15 cellular contexts compared by ENCODE assay signal in genomic region chr4:98605216-98605615, GRCh38. TPM values are rescaled to one million over a fixed set of nuclear protein-coding genes. Genes with fewer than 3 reads are reported as not detected.
DNase-seq lines count a peak whose midpoint lies in the region; ATAC-seq and TF ChIP-seq lines count a peak whose summit lies in the region.
"Had no signal": no experiment of that assay in that cellular context is flagged by ENCODE, and none has a peak within 500 bp of the region (broad histone marks: within the 10 kb centered on the region; RNA-seq: fewer than 3 reads in every experiment).

No MANE protein-coding gene starts in this region.

- H3K9me3 ChIP-seq in PC-3 (ENCODE audit: low read length) (no peaks in the 10 kb centered on the region), Peyer's patch (no peaks in the 10 kb centered on the region)
- H3K9me3 ChIP-seq: SK-N-SH had no signal

- H3F3A ChIP-seq in PC-3 (ENCODE audit: low read length, unreplicated experiment), result no peaks in the 10 kb centered on the region

- no peaks in the 10 kb centered on the region for H4K20me1 ChIP-seq in PC-3 (ENCODE audit: low read length)

- TF ChIP-seq POLR2A in Peyer's patch (IDR thresholded peaks at IDR 0.05), result no peak

- H3K4me1 ChIP-seq in PC-3 (ENCODE audit: insufficient read depth, low read length), result peaks cover 4% of the 10 kb centered on the region; the same call in 1 of the 2 replicates
- no peaks in the 10 kb centered on the region for H3K4me1 ChIP-seq in Peyer's patch

- H3K4me3 ChIP-seq in PC-3 (ENCODE audit: low read length) (no peak overlapping the region), fibroblast of mammary gland (ENCODE audit: control insufficient read depth, low read depth, low read length) (no peak overlapping the region), retinal pigment epithelial cell (ENCODE audit: low read length) (no peak overlapping the region), Peyer's patch (no peak overlapping the region)

- CTCF ChIA-PET in PC-3 (lab: Charles Lee), result no interaction called here

- DNase-seq in Caki2 (ENCODE audit: low read depth) (peak; percentile 65), PC-3 (peak; percentile 11), fibroblast of mammary gland (ENCODE audit: low read depth) (peak; percentile 35), retinal pigment epithelial cell (ENCODE audit: low read depth) (peak; percentile 92), Peyer's patch (no peak)
- no peak for DNase-seq in activated CD4-positive, CD25-positive, alpha-beta regulatory T cell (lab: John Stamatoyannopoulos, UW)
- DNase-seq in stimulated activated CD4-positive, alpha-beta T cell treated with anti-CD3 and anti-CD28 coated beads, Interleukin-4, amount 100 ng/mL, for 4 hours, result no peak
- DNase-seq: CD4-positive, alpha-beta memory T cell; NCI-H1694; NCI-H69; NK-92 treated with Interleukin-12 subunit alpha and Interleukin-12 subunit beta, amount 100 ng/mL, for 24 hours; OCI-M1; Right ventricle myocardium superior; SK-N-SH had no signal

- no peaks in the 10 kb centered on the region; the same call in 1 of the 2 replicates for H3K36me3 ChIP-seq in PC-3 (ENCODE audit: low read depth, low read length)
- H3K36me3 ChIP-seq in Peyer's patch, result no peaks in the 10 kb centered on the region

- TF ChIP-seq CTCF in PC-3 (conservative IDR thresholded peaks at IDR 0.05; ENCODE audit: low read depth, low read length), result no peak
- no peak for TF ChIP-seq CTCF in fibroblast of mammary gland (conservative IDR thresholded peaks at IDR 0.05; ENCODE audit: control insufficient read depth, insufficient read depth, low read depth, low read length)
- TF ChIP-seq CTCF in retinal pigment epithelial cell (conservative IDR thresholded peaks at IDR 0.05; ENCODE audit: low read depth, low read length), result no peak
- no peak for TF ChIP-seq CTCF in Peyer's patch (IDR thresholded peaks at IDR 0.05)

- intact Hi-C loops in PC-3 (cut with micrococcal nuclease), result no loop called here

- H3K4me2 ChIP-seq in PC-3 (ENCODE audit: low read length), result no peak overlapping the region
- H3K4me2 ChIP-seq: SK-N-SH had no signal

- H3K9me2 ChIP-seq in PC-3 (replicated peaks; ENCODE audit: low read length), result no peaks in the 10 kb centered on the region
- H3K9me2 ChIP-seq: SK-N-SH had no signal

- H3K27ac ChIP-seq in PC-3 (ENCODE audit: low read length), result no peak overlapping the region
- H3K27ac ChIP-seq in Peyer's patch, result no peak overlapping the region

- no TSS peak for BruUV-seq in PC-3 (replicated peaks; lab: Mats Ljungman, UMichigan)

- H3K79me2 ChIP-seq in PC-3 (ENCODE audit: low read length), result peaks cover 96% of the 10 kb centered on the region

- peak; percentile 20; the same call in 1 of the 2 replicates for ATAC-seq in PC-3
- ATAC-seq: HCT116 had no signal

- H3K9ac ChIP-seq in PC-3 (ENCODE audit: low read length), result no peak overlapping the region
- H3K9ac ChIP-seq: SK-N-SH had no signal

- H2AFZ ChIP-seq in PC-3 (ENCODE audit: low read length), result no peak overlapping the region

- in situ Hi-C loops in Caki2 (cut with HindIII; ENCODE audit: low pct_unique_long_range_greater_than_20kb, low sequenced_read_pairs), result no loop called here

- POLR2A ChIA-PET in PC-3 (lab: Charles Lee; ENCODE audit: unreplicated experiment), result no interaction called here

- H3K27me3 ChIP-seq in PC-3 (ENCODE audit: low read length) (no peaks in the 10 kb centered on the region), Peyer's patch (no peaks in the 10 kb centered on the region)

RNA-seq across cellular contexts. Expression of gene TSPAN5, which starts 53.2 kb away (rescaled TPM):
- 1.1 and 4.5 TPM in 2 replicates for total RNA-seq in Caki2 (2014; rRNA removed; shearing (Covaris generic); ENCODE audit: low replicate concordance)
- total RNA-seq in PC-3 (2014; rRNA removed) (41.8 and 50.3 TPM in 2 replicates), Peyer's patch (1 to 10 TPM; 2.1 to 5.8 (median 3.8) TPM)

Comparison
In these comparisons a context has a peak if more than half of its experiments do, and no peak if none do; other contexts are left out.
1. DNase-seq: peak in Caki2 (single experiment), PC-3 (single experiment), fibroblast of mammary gland (single experiment) and retinal pigment epithelial cell (single experiment); none in activated CD4-positive, CD25-positive, alpha-beta regulatory T cell (0 of 4), stimulated activated CD4-positive, alpha-beta T cell treated with anti-CD3 and anti-CD28 coated beads, Interleukin-4, amount 100 ng/mL, for 4 hours (0 of 2) and Peyer's patch (0 of 3).